In genomic region chr3:152302521-152303021, GRCh38 we compare ENCODE assay signal across 8 cellular contexts. TPM values are rescaled to one million over a fixed set of nuclear protein-coding genes. Genes with fewer than 3 reads are reported as not detected.
DNase-seq lines count a peak whose midpoint lies in the region; ATAC-seq, FAIRE-seq and TF ChIP-seq lines count a peak whose summit lies in the region.

No MANE protein-coding gene starts in this region.

- no peak for TF ChIP-seq CTCF in spleen (IDR thresholded peaks at IDR 0.05 in 8 of 11, conservative IDR thresholded peaks at IDR 0.05 in 3 of 11)

- FAIRE-seq in islet of Langerhans (lab: Jason Lieb, UNC), result peak; percentile 21

- DNase-seq in COLO829 (ENCODE audit: low spot score), result peak; percentile 43
- no peak for DNase-seq in activated T-helper 2 cell treated with anti-CD3 and anti-CD28 coated beads, Interferon-gamma antibody, Interleukin-2, Interleukin-4, amounts not matched to agents 10 μg/mL and 5 μg/mL and 100 μg/mL, durations not matched to agents 14 hours and 24 hours and 36 hours (ENCODE audit: low spot score)
- DNase-seq in left colon, result no peak
- no peak for DNase-seq in spleen

- H3K4me3 ChIP-seq in thymus (ENCODE audit: low read length) (no peak overlapping the region), spleen (no peak overlapping the region)

- peaks cover 68% of the 10 kb centered on the region for H3K4me1 Mint-ChIP-seq in activated T-helper 2 cell treated with anti-CD3 and anti-CD28 coated beads, Interferon-gamma antibody, Interleukin-2, Interleukin-4, amounts not matched to agents 10 μg/mL and 5 μg/mL and 100 μg/mL, durations not matched to agents 14 hours and 24 hours and 36 hours (ENCODE audit: low read depth)

- H3K27me3 Mint-ChIP-seq in activated T-helper 2 cell treated with anti-CD3 and anti-CD28 coated beads, Interferon-gamma antibody, Interleukin-2, Interleukin-4, amounts not matched to agents 10 μg/mL and 5 μg/mL and 100 μg/mL, durations not matched to agents 14 hours and 24 hours and 36 hours (ENCODE audit: low read depth), result no peaks in the 10 kb centered on the region

- H3K36me3 ChIP-seq in thymus (ENCODE audit: control insufficient read depth, insufficient read depth) (peaks cover 29% of the 10 kb centered on the region), spleen (peaks cover 0 to 33% (median 13%) of the 10 kb centered on the region in 6 donors)

- peaks cover 51% of the 10 kb centered on the region for H3K36me3 Mint-ChIP-seq in activated T-helper 2 cell treated with anti-CD3 and anti-CD28 coated beads, Interferon-gamma antibody, Interleukin-2, Interleukin-4, amounts not matched to agents 10 μg/mL and 5 μg/mL and 100 μg/mL, durations not matched to agents 14 hours and 24 hours and 36 hours (ENCODE audit: low read depth)

- H3K27me3 ChIP-seq in thymus (ENCODE audit: control insufficient read depth, insufficient read depth) (no peaks in the 10 kb centered on the region), spleen (replicated peaks in 1 of 7) (no peaks in the 10 kb centered on the region)

- WGBS in thymus, result 72% methylated on average over 4 of the region's 4 CpGs
- WGBS in spleen, 5 donors, result 44 to 54% (median 46%) methylated on average over 4 of the region's 4 CpGs

- H3K4me1 ChIP-seq in thymus (ENCODE audit: control insufficient read depth, insufficient read depth, low read length) (peaks cover 8% of the 10 kb centered on the region), spleen (peaks cover 55 to 100% (median 96%) of the 10 kb centered on the region in 6 donors)

- intact Hi-C loops in activated T-helper 2 cell treated with anti-CD3 and anti-CD28 coated beads, Interferon-gamma antibody, Interleukin-2, Interleukin-4, amounts not matched to agents 10 μg/mL and 5 μg/mL and 100 μg/mL, durations not matched to agents 14 hours and 24 hours and 36 hours (cut with micrococcal nuclease), result loop anchor here (1.0 to 2.0 kb wide), 2 partner anchors 28 to 44 kb away; no protein-coding TSS in a partner anchor
- intact Hi-C loops in left colon (cut with DNase I, micrococcal nuclease), result no loop called here
- intact Hi-C loops in spleen (cut with DNase I; ENCODE audit: low total_unique reads), result no loop called here

- H3K27ac Mint-ChIP-seq in activated T-helper 2 cell treated with anti-CD3 and anti-CD28 coated beads, Interferon-gamma antibody, Interleukin-2, Interleukin-4, amounts not matched to agents 10 μg/mL and 5 μg/mL and 100 μg/mL, durations not matched to agents 14 hours and 24 hours and 36 hours, result peak overlapping the region; percentile 72

- H3K9me3 ChIP-seq in thymus (ENCODE audit: control insufficient read depth) (no peaks in the 10 kb centered on the region), spleen (no peaks in the 10 kb centered on the region)

- H3K27ac ChIP-seq in thymus (ENCODE audit: low read depth) (peak overlapping the region; percentile 12), spleen (peak overlapping the region in 4 of 8 donors; percentile 32 to 60 (median 58))

- ATAC-seq in GM21381 (IDR thresholded peaks at IDR 0.05; ENCODE audit: unreplicated experiment) (peak; percentile 68), HG03521 (IDR thresholded peaks at IDR 0.05; ENCODE audit: unreplicated experiment) (peak; percentile 52), left colon (no peak)

- TF ChIP-seq POLR2A in spleen (IDR thresholded peaks at IDR 0.05), result no peak

- peak overlapping the region; percentile 49 for H3K4me3 Mint-ChIP-seq in activated T-helper 2 cell treated with anti-CD3 and anti-CD28 coated beads, Interferon-gamma antibody, Interleukin-2, Interleukin-4, amounts not matched to agents 10 μg/mL and 5 μg/mL and 100 μg/mL, durations not matched to agents 14 hours and 24 hours and 36 hours (ENCODE audit: low read depth)

- H3K9me3 Mint-ChIP-seq in activated T-helper 2 cell treated with anti-CD3 and anti-CD28 coated beads, Interferon-gamma antibody, Interleukin-2, Interleukin-4, amounts not matched to agents 10 μg/mL and 5 μg/mL and 100 μg/mL, durations not matched to agents 14 hours and 24 hours and 36 hours, result no peaks in the 10 kb centered on the region

RNA-seq across cellular contexts. Expression of gene MBNL1, which starts 33.8 kb away (rescaled TPM):
- total RNA-seq in activated T-helper 2 cell treated with anti-CD3 and anti-CD28 coated beads, Interferon-gamma antibody, Interleukin-2, Interleukin-4, amounts not matched to agents 10 μg/mL and 5 μg/mL and 100 μg/mL, durations not matched to agents 14 hours and 24 hours and 36 hours, result 230 and 244 TPM in 2 replicates
- 89.0 TPM for polyA plus RNA-seq in thymus
- total RNA-seq in left colon, result 100 to 1,000 TPM; 154 to 183 TPM
- total RNA-seq in spleen, result 100 to 1,000 TPM; 288 to 491 (median 355) TPM
- polyA plus RNA-seq in spleen, result 10 to 100 TPM; 64.7 to 66.3 (median 64.7) TPM
